In the genomic region with DNA sequence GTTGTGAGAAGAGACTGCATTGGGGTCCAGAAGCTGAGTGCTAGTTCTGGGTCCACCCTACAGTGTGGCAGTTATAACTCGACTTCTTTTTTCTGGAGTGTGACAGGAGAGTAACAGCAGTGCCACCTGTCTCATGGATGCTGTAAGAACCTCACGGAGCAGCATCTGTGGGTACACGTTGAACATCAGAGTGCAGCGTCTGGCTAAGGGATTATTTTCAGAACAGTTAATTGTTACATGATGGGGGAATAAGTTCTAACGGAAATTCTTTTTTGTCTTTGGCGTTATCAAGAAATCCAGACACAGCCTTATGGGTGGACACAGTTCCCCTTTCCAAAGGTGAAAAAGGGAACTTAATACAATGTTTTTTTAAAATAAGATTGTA, we compare ENCODE assay signal across 11 cellular contexts. TPM values are rescaled to one million over a fixed set of nuclear protein-coding genes. Genes with fewer than 3 reads are reported as not detected.
DNase-seq lines count a peak whose midpoint lies in the region; ATAC-seq and TF ChIP-seq lines count a peak whose summit lies in the region.
"Had no signal": no experiment of that assay in that cellular context is flagged by ENCODE, and none has a peak within 500 bp of the region (broad histone marks: within the 10 kb centered on the region; RNA-seq: fewer than 3 reads in every experiment).

No MANE protein-coding gene starts in this region.

- in situ Hi-C loops in mammary epithelial cell (cut with MboI; ENCODE audit: low sequenced_read_pairs in 2 of 2) (loop anchor here (10.0 to 25.0 kb wide), 4 partner anchors 185 to 1110 kb away; no protein-coding TSS in a partner anchor), Panc1 (cut with HindIII; ENCODE audit: low pct_unique_long_range_greater_than_20kb, low sequenced_read_pairs) (no loop called here), brain microvascular endothelial cell (cut with HindIII; ENCODE audit: low pct_ligation_motif_present, low sequenced_read_pairs) (no loop called here)

- H3K27ac ChIP-seq in mammary epithelial cell (ENCODE audit: insufficient read depth, low read depth, low read length) (no peak overlapping the region), Panc1 (ENCODE audit: low read length) (no peak overlapping the region), testis (peak overlapping the region; percentile 62 to 90), brain microvascular endothelial cell (no peak overlapping the region)

- no peak for ATAC-seq in Panc1
- ATAC-seq in esophagus mucosa, result peak; percentile 18
- no peak for ATAC-seq in HG02885 (IDR thresholded peaks at IDR 0.05; ENCODE audit: poor library complexity, unreplicated experiment)
- no peak for ATAC-seq in GM21423 (IDR thresholded peaks at IDR 0.05; ENCODE audit: unreplicated experiment)

- DNase-seq in MCF 10A (ENCODE audit: unreplicated experiment) (no peak), mammary epithelial cell (no peak), Panc1 (ENCODE audit: low read depth, low spot score) (no peak), testis (peak; percentile 41), brain microvascular endothelial cell (no peak)
- DNase-seq: C1 segment of cervical spinal cord had no signal

- dilution Hi-C loops in mammary epithelial cell (cut with HindIII; ENCODE audit: low sequenced_read_pairs), result no loop called here

- H2AFZ ChIP-seq in mammary epithelial cell (ENCODE audit: low read depth, low read length), result no peak overlapping the region

- H3K9ac ChIP-seq in mammary epithelial cell (ENCODE audit: insufficient read depth, low read length), result no peak overlapping the region

- H3K4me3 Mint-ChIP-seq in MCF 10A (ENCODE audit: unreplicated experiment), result no peak overlapping the region
- H3K4me3 Mint-ChIP-seq: nephron had no signal

- WGBS in mammary epithelial cell (ENCODE audit: low coverage, missing lambda C conversion rate), result 37% methylated on average over 6 of the region's 6 CpGs
- WGBS in testis, 2 donors, result 29 to 41% methylated on average over 6 of the region's 6 CpGs

- no peaks in the 10 kb centered on the region for H4K20me1 ChIP-seq in mammary epithelial cell (ENCODE audit: insufficient read depth, low read length)

- no peak for TF ChIP-seq CTCF in MCF 10A (IDR thresholded peaks at IDR 0.05; ENCODE audit: unreplicated experiment)
- TF ChIP-seq CTCF in mammary epithelial cell (conservative IDR thresholded peaks at IDR 0.05 in 1 of 2, IDR thresholded peaks at IDR 0.05 in 1 of 2; ENCODE audit: extremely low read depth in 1 of 2, insufficient read depth in 1 of 2, low read depth in 1 of 2, low read length in 2 of 2), result peak in 1 of 2 donors; percentile 29
- peak; percentile 49 for TF ChIP-seq CTCF in Panc1 (IDR thresholded peaks at IDR 0.05)
- TF ChIP-seq CTCF in testis (IDR thresholded peaks at IDR 0.05), result peak in 1 of 3 experiments; percentile 21
- TF ChIP-seq CTCF in brain microvascular endothelial cell (IDR thresholded peaks at IDR 0.05; ENCODE audit: low read depth, low read length, missing control alignments), result no peak

- CTCF ChIA-PET in MCF 10A (lab: Yijun Ruan, JAX), result interaction anchor here (1.3 kb wide), 1 partner anchor 18 kb away, joined by 4 read pairs; no protein-coding TSS in a partner anchor
- CTCF ChIA-PET in mammary epithelial cell (lab: Charles Lee; ENCODE audit: low non-redundant PET), result no interaction called here
- CTCF ChIA-PET in Panc1 (lab: Charles Lee), result no interaction called here

- peaks cover 5% of the 10 kb centered on the region for H3K79me2 ChIP-seq in mammary epithelial cell (ENCODE audit: insufficient read depth, low read length)

- H3K4me3 ChIP-seq in mammary epithelial cell (replicated peaks in 1 of 3; ENCODE audit: insufficient read depth in 1 of 3, low read depth in 2 of 3, low read length in 3 of 3), result no peak overlapping the region
- H3K4me3 ChIP-seq in Panc1 (ENCODE audit: low read depth in 2 of 2, low read length in 2 of 2), result no peak overlapping the region
- no peak overlapping the region for H3K4me3 ChIP-seq in testis
- H3K4me3 ChIP-seq in brain microvascular endothelial cell (ENCODE audit: low read depth, low read length), result no peak overlapping the region
- H3K4me3 ChIP-seq: gastroesophageal sphincter had no signal

- H3K4me2 ChIP-seq in mammary epithelial cell (ENCODE audit: insufficient read depth, low read depth, low read length), result no peak overlapping the region

- H3K36me3 Mint-ChIP-seq in MCF 10A (ENCODE audit: insufficient read depth, unreplicated experiment), result peaks cover 41% of the 10 kb centered on the region

- H3K9me3 ChIP-seq in mammary epithelial cell (replicated peaks; ENCODE audit: insufficient read depth, low read length), result no peaks in the 10 kb centered on the region
- peaks cover 7% of the 10 kb centered on the region; the same call in 1 of the 2 replicates for H3K9me3 ChIP-seq in Panc1 (ENCODE audit: control insufficient read depth, insufficient read depth, low read depth, low read length)
- H3K9me3 ChIP-seq in testis, result no peaks in the 10 kb centered on the region
- H3K9me3 ChIP-seq: gastroesophageal sphincter had no signal

- intact Hi-C loops in MCF 10A (cut with micrococcal nuclease), result loop anchor here (10.0 kb wide), 1 partner anchor 128 kb away; no protein-coding TSS in a partner anchor
- intact Hi-C loops in mammary epithelial cell (cut with micrococcal nuclease), result no loop called here
- intact Hi-C loops in Panc1 (cut with micrococcal nuclease; ENCODE audit: unreplicated experiment), result loop anchor here (5.0 kb wide), 1 partner anchor 130 kb away; no protein-coding TSS in a partner anchor
- intact Hi-C loops in testis (cut with DNase I; ENCODE audit: low total_unique reads), result no loop called here

- H3K27me3 ChIP-seq in mammary epithelial cell (ENCODE audit: insufficient read depth, low read length), result no peaks in the 10 kb centered on the region
- H3K27me3 ChIP-seq in Panc1 (ENCODE audit: control insufficient read depth, insufficient read depth, low read length), result no peaks in the 10 kb centered on the region
- no peaks in the 10 kb centered on the region for H3K27me3 ChIP-seq in testis
- no peaks in the 10 kb centered on the region for H3K27me3 ChIP-seq in brain microvascular endothelial cell (replicated peaks)
- H3K27me3 ChIP-seq: gastroesophageal sphincter had no signal

- peaks cover 44% of the 10 kb centered on the region for H3K4me1 Mint-ChIP-seq in MCF 10A (ENCODE audit: insufficient read depth, unreplicated experiment)

- peaks cover 17% of the 10 kb centered on the region for H3K9me3 Mint-ChIP-seq in MCF 10A (ENCODE audit: unreplicated experiment)

- TF ChIP-seq POLR2A in testis (IDR thresholded peaks at IDR 0.05), result no peak

- peak overlapping the region; percentile 82 for H3K27ac Mint-ChIP-seq in MCF 10A (ENCODE audit: low read depth, unreplicated experiment)
- H3K27ac Mint-ChIP-seq: nephron had no signal

- H3K4me1 ChIP-seq in mammary epithelial cell (ENCODE audit: insufficient read depth, low read length) (peaks cover 11% of the 10 kb centered on the region), Panc1 (ENCODE audit: control insufficient read depth, insufficient read depth, low read length) (peaks cover 19% of the 10 kb centered on the region), testis (peaks cover 13% of the 10 kb centered on the region)
- H3K4me1 ChIP-seq: gastroesophageal sphincter had no signal

- H3K36me3 ChIP-seq in mammary epithelial cell (ENCODE audit: insufficient read depth, low read length) (peaks cover 11% of the 10 kb centered on the region), Panc1 (ENCODE audit: control insufficient read depth, insufficient read depth, low read length) (peaks cover 13% of the 10 kb centered on the region), testis (ENCODE audit: low read depth, missing control alignments) (no peaks in the 10 kb centered on the region), brain microvascular endothelial cell (replicated peaks) (peaks cover 14% of the 10 kb centered on the region)

- POLR2A ChIA-PET in MCF 10A (lab: Yijun Ruan, JAX), result interaction anchor here (1.1 to 1.6 kb wide), 4 partner anchors 21 to 128 kb away, joined by 3 to 6 read pairs (median 4); no protein-coding TSS in a partner anchor
- POLR2A ChIA-PET in Panc1 (lab: Charles Lee), result no interaction called here

- no peaks in the 10 kb centered on the region for H3K27me3 Mint-ChIP-seq in MCF 10A (ENCODE audit: insufficient read depth, unreplicated experiment)

- BruUV-seq in MCF 10A (replicated peaks; lab: Mats Ljungman, UMichigan) (no TSS peak), mammary epithelial cell (replicated peaks; lab: Mats Ljungman, UMichigan) (no TSS peak), Panc1 (replicated peaks; lab: Mats Ljungman, UMichigan) (no TSS peak)

RNA-seq across cellular contexts. Expression of gene TOGARAM2, which starts 28.3 kb away (rescaled TPM):
- total RNA-seq in MCF 10A (2022) (0.16 TPM in 1 of 2 replicates, not detected in the other), mammary epithelial cell (not detected), Panc1 (2021; ENCODE audit: unreplicated experiment) (0.44 TPM), esophagus mucosa (0.16 TPM), testis (1 to 10 TPM; 2.1 to 3.5 TPM)
- polyA plus RNA-seq in mammary epithelial cell (0.09 TPM), testis (ENCODE audit: insufficient read depth, low read depth, low replicate concordance) (5.2 TPM)
- not detected for polyA minus RNA-seq in mammary epithelial cell
- not detected for polyA plus RNA-seq in Panc1 (2012; ENCODE audit: insufficient read length)

RNA-seq across cellular contexts. Expression of gene WDR43, which starts 58.3 kb away (rescaled TPM):
- total RNA-seq in MCF 10A (2022) (100 and 160 TPM in 2 replicates), mammary epithelial cell (100 to 1,000 TPM; 106 to 122 TPM), Panc1 (2021; ENCODE audit: unreplicated experiment) (86.5 TPM), esophagus mucosa (44.9 TPM), testis (10 to 100 TPM; 52.0 to 58.2 TPM)
- polyA plus RNA-seq in mammary epithelial cell (86.2 TPM), testis (ENCODE audit: insufficient read depth, low read depth, low replicate concordance) (52.7 TPM)
- polyA minus RNA-seq in mammary epithelial cell, result 88.2 TPM
- polyA plus RNA-seq in Panc1 (2012; ENCODE audit: insufficient read length), result 26.6 TPM

Comparison
In these comparisons a context has a peak if more than half of its experiments do, and no peak if none do; other contexts are left out.
1. intact Hi-C loops: an anchor here in MCF 10A (10.0 kb wide) and Panc1 (5.0 kb wide); none called in mammary epithelial cell and testis.
2. H3K27ac ChIP-seq: peak in testis (2 of 2); none in mammary epithelial cell (single experiment), Panc1 (single experiment) and brain microvascular endothelial cell (single experiment).
3. in situ Hi-C loops: an anchor here in mammary epithelial cell (10.0 to 25.0 kb wide); none called in Panc1 and brain microvascular endothelial cell.